In genomic region chr5:74934949-74935751, GRCh38 we compare ENCODE assay signal across 8 cellular contexts.
A peak's percentile ranks its signal among the peaks of the same experiment; 100 is the strongest.
DNase-seq lines count a peak whose midpoint lies in the region; ATAC-seq and TF ChIP-seq lines count a peak whose summit lies in the region.

No MANE protein-coding gene starts in this region.

- peaks cover 12 to 16% of the 10 kb centered on the region in 2 donors for H3K27me3 Mint-ChIP-seq in CD8-positive, alpha-beta memory T cell
- no peaks in the 10 kb centered on the region for H3K27me3 Mint-ChIP-seq in stimulated activated naive CD8-positive, alpha-beta T cell treated with anti-CD3 and anti-CD28 coated beads, Interleukin-15, amount 100 ng/mL, for 72 hours

- no peaks in the 10 kb centered on the region for H3K36me3 Mint-ChIP-seq in CD8-positive, alpha-beta memory T cell

- H3K9me3 Mint-ChIP-seq in CD8-positive, alpha-beta memory T cell = no peaks in the 10 kb centered on the region
- no peaks in the 10 kb centered on the region for H3K9me3 Mint-ChIP-seq in stimulated activated naive CD8-positive, alpha-beta T cell treated with anti-CD3 and anti-CD28 coated beads, Interleukin-15, amount 100 ng/mL, for 72 hours

- 18 to 61% methylated on average over 7 to 9 of the region's 9 CpGs for WGBS in gastroesophageal sphincter (ENCODE audit: low coverage in 1 of 2), 2 donors

- no peak for TF ChIP-seq POLR2A in gastroesophageal sphincter (IDR thresholded peaks at IDR 0.05)

- no peak for TF ChIP-seq EP300 in gastroesophageal sphincter (IDR thresholded peaks at IDR 0.05)

- no peak for TF ChIP-seq CTCF in gastroesophageal sphincter (IDR thresholded peaks at IDR 0.05)

- no peaks in the 10 kb centered on the region for H3K36me3 ChIP-seq in CD8-positive, alpha-beta memory T cell (ENCODE audit: insufficient read depth, low read length)
- H3K36me3 ChIP-seq in gastroesophageal sphincter = no peaks in the 10 kb centered on the region

- peak in 2 of 5 donors; percentile 22 to 46 for DNase-seq in CD8-positive, alpha-beta memory T cell
- DNase-seq in HT1080 (ENCODE audit: low read depth) (peak; percentile 51), OCI-M2 (lab: John Stamatoyannopoulos, UW; ENCODE audit: unreplicated experiment) (no peak), dedifferentiated amniotic fluid mesenchymal stem cell (ENCODE audit: extremely low spot score) (no peak)
- peak; percentile 53 for DNase-seq in activated CD8-positive, alpha-beta memory T cell treated with anti-CD3 and anti-CD28 coated beads, Interleukin-2, amount 50 U/mL, for 48 hours
- peak; percentile 25 to 29 for DNase-seq in stimulated activated naive CD8-positive, alpha-beta T cell treated with anti-CD3 and anti-CD28 coated beads, Interleukin-15, amount 100 ng/mL, for 72 hours

- CTCF ChIA-PET in CD8-positive, alpha-beta memory T cell (lab: Charles Lee) = interaction anchor here (0.8 to 2.1 kb wide), 15 partner anchors 10 to 416 kb away, joined by 3 to 18 read pairs (median 4); partner anchors contain the start of genes ANKRD31 and GCNT4

- peak overlapping the region; percentile 10 for H3K4me3 ChIP-seq in CD8-positive, alpha-beta memory T cell (ENCODE audit: low read length)
- no peak overlapping the region for H3K4me3 ChIP-seq in gastroesophageal sphincter

- H3K4me1 ChIP-seq in CD8-positive, alpha-beta memory T cell (ENCODE audit: insufficient read depth, low read length) = peaks cover 20% of the 10 kb centered on the region
- H3K4me1 ChIP-seq in gastroesophageal sphincter = no peaks in the 10 kb centered on the region

- H3K27ac Mint-ChIP-seq in CD8-positive, alpha-beta memory T cell = peak overlapping the region in 7 of 8 donors; percentile 26 to 83 (median 70)
- peak overlapping the region in 1 of 2 donors; percentile 42 for H3K27ac Mint-ChIP-seq in stimulated activated naive CD8-positive, alpha-beta T cell treated with anti-CD3 and anti-CD28 coated beads, Interleukin-15, amount 100 ng/mL, for 72 hours

- no peaks in the 10 kb centered on the region for H3K9me3 ChIP-seq in CD8-positive, alpha-beta memory T cell (ENCODE audit: low read length)
- no peaks in the 10 kb centered on the region for H3K9me3 ChIP-seq in gastroesophageal sphincter

- POLR2A ChIA-PET in CD8-positive, alpha-beta memory T cell (lab: Charles Lee) = interaction anchor here (0.9 to 1.0 kb wide), 2 partner anchors 18 to 117 kb away, joined by 3 to 5 read pairs; partner anchors contain the start of gene GCNT4

- ATAC-seq in gastroesophageal sphincter (peak; percentile 48), HG03159 (IDR thresholded peaks at IDR 0.05; ENCODE audit: unreplicated experiment) (no peak)
- peak; percentile 93 for ATAC-seq in stimulated activated naive CD8-positive, alpha-beta T cell treated with anti-CD3 and anti-CD28 coated beads, Interleukin-15, amount 100 ng/mL, for 72 hours

- no peaks in the 10 kb centered on the region for H3K27me3 ChIP-seq in CD8-positive, alpha-beta memory T cell (ENCODE audit: insufficient read depth, low read length, poor library complexity, severe bottlenecking)
- H3K27me3 ChIP-seq in gastroesophageal sphincter = peaks cover 4% of the 10 kb centered on the region

- H3K4me1 Mint-ChIP-seq in CD8-positive, alpha-beta memory T cell = peaks cover 18 to 42% (median 33%) of the 10 kb centered on the region in 3 donors
- H3K4me1 Mint-ChIP-seq in stimulated activated naive CD8-positive, alpha-beta T cell treated with anti-CD3 and anti-CD28 coated beads, Interleukin-15, amount 100 ng/mL, for 72 hours = peaks cover 36% of the 10 kb centered on the region

- peak overlapping the region; percentile 21 to 87 (median 72) for H3K4me3 Mint-ChIP-seq in CD8-positive, alpha-beta memory T cell
- peak overlapping the region; percentile 66 to 73 for H3K4me3 Mint-ChIP-seq in stimulated activated naive CD8-positive, alpha-beta T cell treated with anti-CD3 and anti-CD28 coated beads, Interleukin-15, amount 100 ng/mL, for 72 hours

- H3K27ac ChIP-seq in CD8-positive, alpha-beta memory T cell (ENCODE audit: low read depth, low read length) = no peak overlapping the region
- H3K27ac ChIP-seq in gastroesophageal sphincter = peak overlapping the region in 1 of 4 donors; percentile 30

Comparison
In these comparisons a context has a peak if more than half of its experiments do, and no peak if none do; other contexts are left out.
1. DNase-seq: peak in HT1080 (single experiment), activated CD8-positive, alpha-beta memory T cell treated with anti-CD3 and anti-CD28 coated beads, Interleukin-2, amount 50 U/mL, for 48 hours (single experiment) and stimulated activated naive CD8-positive, alpha-beta T cell treated with anti-CD3 and anti-CD28 coated beads, Interleukin-15, amount 100 ng/mL, for 72 hours (2 of 2); none in OCI-M2 (single experiment) and dedifferentiated amniotic fluid mesenchymal stem cell (single experiment).